Comparison of ENCODE assay signal across 16 cellular contexts in the genomic region with DNA sequence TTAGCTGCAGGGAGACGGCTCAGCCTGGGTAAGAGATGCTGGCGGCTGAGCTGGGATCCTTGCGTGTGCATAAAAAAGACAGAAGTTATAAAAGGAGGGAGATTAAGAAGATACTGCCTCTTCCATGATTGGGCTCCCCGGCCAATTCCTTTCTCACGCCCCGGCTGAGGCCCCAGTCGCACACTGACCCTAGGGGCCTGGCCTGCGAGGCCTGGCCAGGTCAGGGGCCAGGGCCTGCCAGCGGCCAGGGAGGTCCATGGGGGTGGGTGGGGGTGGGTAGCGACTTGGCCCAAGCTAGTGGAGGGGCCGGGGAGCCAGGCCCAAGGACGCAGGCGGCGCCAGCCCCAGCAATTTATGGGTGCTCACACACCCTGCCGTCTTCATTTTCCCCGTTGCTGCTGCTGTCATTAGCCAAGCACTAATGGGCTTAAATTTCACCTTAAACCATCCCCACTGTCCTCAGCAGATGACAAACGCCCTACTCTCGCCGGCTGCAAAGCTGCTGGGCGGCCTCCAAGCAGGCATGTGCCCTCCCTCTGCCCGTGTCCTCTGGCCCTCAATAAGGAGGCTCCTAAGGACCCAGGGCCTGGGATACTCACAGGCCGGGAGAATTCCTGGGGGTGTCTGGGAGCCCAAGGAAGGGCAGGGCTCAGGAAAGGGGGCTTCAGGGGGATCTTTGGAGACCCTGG.
DNase-seq lines count a peak whose midpoint lies in the region; ATAC-seq and TF ChIP-seq lines count a peak whose summit lies in the region.
"Had no signal": no experiment of that assay in that cellular context is flagged by ENCODE, and none has a peak within 500 bp of the region (broad histone marks: within the 10 kb centered on the region; RNA-seq: fewer than 3 reads in every experiment).

No MANE protein-coding gene starts in this region.

- H3K27me3 ChIP-seq in endodermal cell (ENCODE audit: control insufficient read depth, insufficient read depth, low read length, poor library complexity, severe bottlenecking) (no peaks in the 10 kb centered on the region), stomach smooth muscle (ENCODE audit: control insufficient read depth in 1 of 2, insufficient read depth in 2 of 2, low read length in 2 of 2) (no peaks in the 10 kb centered on the region)

- H3K27ac ChIP-seq in endodermal cell (ENCODE audit: low read depth, low read length) (peak overlapping the region; percentile 51), stomach smooth muscle (ENCODE audit: low read length) (no peak overlapping the region)
- H3K27ac ChIP-seq: thoracic aorta had no signal

- H3K9me3 Mint-ChIP-seq in endodermal cell (no peaks in the 10 kb centered on the region), mesothelial cell of epicardium (no peaks in the 10 kb centered on the region)
- H3K9me3 Mint-ChIP-seq: activated CD4-positive, alpha-beta memory T cell treated with anti-CD3 and anti-CD28 coated beads, Interleukin-2, amount 10 ng/mL, durations not matched to agents 7 days and 5 days; activated naive CD4-positive, alpha-beta T cell treated with anti-CD3 and anti-CD28 coated beads, Interleukin-2, amount 50 U/mL, for 72 hours; activated T-cell treated with anti-CD3 and anti-CD28 coated beads, Interleukin-2, amount 50 U/mL, for 72 hours had no signal

- H3K9me3 ChIP-seq in endodermal cell (ENCODE audit: control insufficient read depth, low read length) (no peaks in the 10 kb centered on the region), stomach smooth muscle (ENCODE audit: control insufficient read depth in 2 of 2, low read length in 2 of 2) (no peaks in the 10 kb centered on the region)
- H3K9me3 ChIP-seq: thoracic aorta had no signal

- DNase-seq in NCI-H82 treated with DMSO at 0.1 percent for 48 hours (lab: John Stamatoyannopoulos, UW; ENCODE audit: unreplicated experiment) (peak; percentile 86), endodermal cell (no peak), mesothelial cell of epicardium (ENCODE audit: low spot score in 2 of 2, unreplicated experiment in 2 of 2) (no peak), DMS 273 treated with DMSO at 0.1 percent for 48 hours (lab: John Stamatoyannopoulos, UW) (no peak), GM19238 (ENCODE audit: insufficient read length, low spot score) (no peak)
- no peak for DNase-seq in stimulated activated CD8-positive, alpha-beta memory T cell treated with anti-CD3 and anti-CD28 coated beads, Interleukin-4, amount 100 ng/mL, for 48 hours
- DNase-seq: activated CD4-positive, alpha-beta memory T cell treated with anti-CD3 and anti-CD28 coated beads, Interleukin-2, amount 10 ng/mL, durations not matched to agents 7 days and 5 days; activated T-cell treated with anti-CD3 and anti-CD28 coated beads, Interleukin-2, amount 50 U/mL, for 72 hours; MV-4-11; NCI-H2171; NK-92 treated with Interleukin-12 subunit alpha and Interleukin-12 subunit beta, amount 100 ng/mL, for 24 hours; stimulated activated CD4-positive, alpha-beta T cell treated with anti-CD3 and anti-CD28 coated beads, Interleukin-4, amount 100 ng/mL, for 1 hour had no signal

- TF ChIP-seq CTCF in endodermal cell (conservative IDR thresholded peaks at IDR 0.05) (peak; percentile 5), mesothelial cell of epicardium (IDR thresholded peaks at IDR 0.05; ENCODE audit: unreplicated experiment) (no peak)

- no peaks in the 10 kb centered on the region for H3K36me3 Mint-ChIP-seq in endodermal cell (ENCODE audit: low read depth)
- H3K36me3 Mint-ChIP-seq in mesothelial cell of epicardium: no peaks in the 10 kb centered on the region
- H3K36me3 Mint-ChIP-seq: activated naive CD4-positive, alpha-beta T cell treated with anti-CD3 and anti-CD28 coated beads, Interleukin-2, amount 50 U/mL, for 72 hours had no signal

- H3K27ac Mint-ChIP-seq in endodermal cell (no peak overlapping the region), mesothelial cell of epicardium (peak overlapping the region; percentile 94)
- H3K27ac Mint-ChIP-seq: activated CD4-positive, alpha-beta memory T cell treated with anti-CD3 and anti-CD28 coated beads, Interleukin-2, amount 10 ng/mL, durations not matched to agents 7 days and 5 days; activated naive CD4-positive, alpha-beta T cell treated with anti-CD3 and anti-CD28 coated beads, Interleukin-2, amount 50 U/mL, for 72 hours; activated T-cell treated with anti-CD3 and anti-CD28 coated beads, Interleukin-2, amount 50 U/mL, for 72 hours had no signal

- H3K4me3 Mint-ChIP-seq in endodermal cell (no peak overlapping the region), mesothelial cell of epicardium (peak overlapping the region; percentile 21)
- H3K4me3 Mint-ChIP-seq: activated CD4-positive, alpha-beta memory T cell treated with anti-CD3 and anti-CD28 coated beads, Interleukin-2, amount 10 ng/mL, durations not matched to agents 7 days and 5 days; activated T-cell treated with anti-CD3 and anti-CD28 coated beads, Interleukin-2, amount 50 U/mL, for 72 hours had no signal

- H3K4me1 Mint-ChIP-seq in endodermal cell: peaks cover 5% of the 10 kb centered on the region
- H3K4me1 Mint-ChIP-seq in mesothelial cell of epicardium: peaks cover 68% of the 10 kb centered on the region
- H3K4me1 Mint-ChIP-seq: activated CD4-positive, alpha-beta memory T cell treated with anti-CD3 and anti-CD28 coated beads, Interleukin-2, amount 10 ng/mL, durations not matched to agents 7 days and 5 days had no signal

- peaks cover 3% of the 10 kb centered on the region for H3K36me3 ChIP-seq in endodermal cell (ENCODE audit: control insufficient read depth, insufficient read depth, low read length)
- H3K36me3 ChIP-seq in stomach smooth muscle (ENCODE audit: control insufficient read depth in 2 of 2, insufficient read depth in 2 of 2, low read length in 2 of 2): no peaks in the 10 kb centered on the region
- H3K36me3 ChIP-seq: thoracic aorta had no signal

- H3K4me3 ChIP-seq in endodermal cell (ENCODE audit: low read length): no peak overlapping the region
- no peak overlapping the region for H3K4me3 ChIP-seq in stomach smooth muscle (ENCODE audit: low read length in 2 of 2)
- H3K4me3 ChIP-seq: thoracic aorta had no signal

- peaks cover 3% of the 10 kb centered on the region for H3K27me3 Mint-ChIP-seq in endodermal cell (ENCODE audit: insufficient read depth)
- H3K27me3 Mint-ChIP-seq in mesothelial cell of epicardium (ENCODE audit: low read depth): no peaks in the 10 kb centered on the region
- H3K27me3 Mint-ChIP-seq: activated CD4-positive, alpha-beta memory T cell treated with anti-CD3 and anti-CD28 coated beads, Interleukin-2, amount 10 ng/mL, durations not matched to agents 7 days and 5 days had no signal

- H3K4me1 ChIP-seq in endodermal cell (ENCODE audit: control insufficient read depth, insufficient read depth, low read length) (peaks cover 4% of the 10 kb centered on the region), stomach smooth muscle (ENCODE audit: control insufficient read depth, insufficient read depth, low read length) (peaks cover 74% of the 10 kb centered on the region)

- H3K9ac ChIP-seq in endodermal cell (ENCODE audit: extremely low read depth, low read length, poor library complexity, severe bottlenecking) (no peak overlapping the region), stomach smooth muscle (ENCODE audit: low read length in 2 of 2) (peak overlapping the region; percentile 21 to 33)

- no peak for ATAC-seq in GM19328 (IDR thresholded peaks at IDR 0.05; ENCODE audit: unreplicated experiment)
- ATAC-seq: activated naive CD4-positive, alpha-beta T cell treated with anti-CD3 and anti-CD28 coated beads, Interleukin-2, amount 50 U/mL, for 72 hours; activated T-cell treated with anti-CD3 and anti-CD28 coated beads, Interleukin-2, amount 50 U/mL, for 72 hours had no signal

- 86 to 92% methylated on average over 12 to 22 of the region's 22 CpGs for WGBS in endodermal cell (ENCODE audit: insufficient coverage in 1 of 2, insufficient read length in 1 of 2), 2 experiments
